In genomic region chr6:24910850-24911712, GRCh38 we compare ENCODE assay signal across 8 cellular contexts. TPM values are rescaled to one million over a fixed set of nuclear protein-coding genes. Genes with fewer than 3 reads are reported as not detected.
A peak's percentile ranks its signal among the peaks of the same experiment; 100 is the strongest.
DNase-seq lines count a peak whose midpoint lies in the region; ATAC-seq and TF ChIP-seq lines count a peak whose summit lies in the region.

No MANE protein-coding gene starts in this region.

- ATAC-seq in HG02884 (IDR thresholded peaks at IDR 0.05; ENCODE audit: unreplicated experiment) (peak; percentile 17), Right ventricle myocardium superior (ENCODE audit: poor library complexity) (peak; percentile 71)

- POLR2A ChIA-PET in RWPE1 (lab: Yijun Ruan, JAX; ENCODE audit: low non-redundant PET): no interaction called here

- TF ChIP-seq CTCF in RWPE1 (conservative IDR thresholded peaks at IDR 0.05; ENCODE audit: low read depth): no peak

- H3K4me3 Mint-ChIP-seq in activated naive CD4-positive, alpha-beta T cell treated with anti-CD3 and anti-CD28 coated beads, Interleukin-2, amount 50 U/mL, for 24 hours: peak overlapping the region; percentile 93

- no peak overlapping the region for H3K27ac ChIP-seq in RWPE1

- no peaks in the 10 kb centered on the region for H3K9me3 Mint-ChIP-seq in activated naive CD4-positive, alpha-beta T cell treated with anti-CD3 and anti-CD28 coated beads, Interleukin-2, amount 50 U/mL, for 24 hours

- H3K27me3 Mint-ChIP-seq in activated naive CD4-positive, alpha-beta T cell treated with anti-CD3 and anti-CD28 coated beads, Interleukin-2, amount 50 U/mL, for 24 hours: no peaks in the 10 kb centered on the region

- peaks cover 96% of the 10 kb centered on the region for H3K4me1 Mint-ChIP-seq in activated naive CD4-positive, alpha-beta T cell treated with anti-CD3 and anti-CD28 coated beads, Interleukin-2, amount 50 U/mL, for 24 hours

- DNase-seq in EL: peak; percentile 61
- peak; percentile 25 for DNase-seq in NOMO-1 treated with dmso at 0.1 percent for 144 hours (lab: John Stamatoyannopoulos, UW; ENCODE audit: unreplicated experiment)
- peak; percentile 67 for DNase-seq in Right ventricle myocardium superior
- peak; percentile 59 for DNase-seq in occipital lobe (lab: John Stamatoyannopoulos, UW)
- DNase-seq in RWPE1 (ENCODE audit: low spot score): no peak
- DNase-seq in HK-2 (ENCODE audit: unreplicated experiment): no peak

- intact Hi-C loops in Right ventricle myocardium superior (cut with DNase I): no loop called here

- CTCF ChIA-PET in RWPE1 (lab: Yijun Ruan, JAX): interaction anchor here (0.6 to 0.9 kb wide), 3 partner anchors 12 to 643 kb away, joined by 3 to 4 read pairs (median 4); no protein-coding TSS in a partner anchor

- peaks cover 9% of the 10 kb centered on the region for H3K36me3 Mint-ChIP-seq in activated naive CD4-positive, alpha-beta T cell treated with anti-CD3 and anti-CD28 coated beads, Interleukin-2, amount 50 U/mL, for 24 hours

- peak overlapping the region; percentile 99 for H3K27ac Mint-ChIP-seq in activated naive CD4-positive, alpha-beta T cell treated with anti-CD3 and anti-CD28 coated beads, Interleukin-2, amount 50 U/mL, for 24 hours

RNA-seq across cellular contexts. Expression of gene RIPOR2, which starts 24.7 kb away (rescaled TPM):
- total RNA-seq in Right ventricle myocardium superior: 3.1 TPM
- 17.8 TPM for total RNA-seq in occipital lobe

Comparison
In these comparisons a context has a peak if more than half of its experiments do, and no peak if none do; other contexts are left out.
1. DNase-seq: peak in EL (single experiment), NOMO-1 treated with dmso at 0.1 percent for 144 hours (single experiment), Right ventricle myocardium superior (single experiment) and occipital lobe (single experiment); none in RWPE1 (single experiment) and HK-2 (single experiment).